9 cellular contexts compared by ENCODE assay signal in the genomic region with DNA sequence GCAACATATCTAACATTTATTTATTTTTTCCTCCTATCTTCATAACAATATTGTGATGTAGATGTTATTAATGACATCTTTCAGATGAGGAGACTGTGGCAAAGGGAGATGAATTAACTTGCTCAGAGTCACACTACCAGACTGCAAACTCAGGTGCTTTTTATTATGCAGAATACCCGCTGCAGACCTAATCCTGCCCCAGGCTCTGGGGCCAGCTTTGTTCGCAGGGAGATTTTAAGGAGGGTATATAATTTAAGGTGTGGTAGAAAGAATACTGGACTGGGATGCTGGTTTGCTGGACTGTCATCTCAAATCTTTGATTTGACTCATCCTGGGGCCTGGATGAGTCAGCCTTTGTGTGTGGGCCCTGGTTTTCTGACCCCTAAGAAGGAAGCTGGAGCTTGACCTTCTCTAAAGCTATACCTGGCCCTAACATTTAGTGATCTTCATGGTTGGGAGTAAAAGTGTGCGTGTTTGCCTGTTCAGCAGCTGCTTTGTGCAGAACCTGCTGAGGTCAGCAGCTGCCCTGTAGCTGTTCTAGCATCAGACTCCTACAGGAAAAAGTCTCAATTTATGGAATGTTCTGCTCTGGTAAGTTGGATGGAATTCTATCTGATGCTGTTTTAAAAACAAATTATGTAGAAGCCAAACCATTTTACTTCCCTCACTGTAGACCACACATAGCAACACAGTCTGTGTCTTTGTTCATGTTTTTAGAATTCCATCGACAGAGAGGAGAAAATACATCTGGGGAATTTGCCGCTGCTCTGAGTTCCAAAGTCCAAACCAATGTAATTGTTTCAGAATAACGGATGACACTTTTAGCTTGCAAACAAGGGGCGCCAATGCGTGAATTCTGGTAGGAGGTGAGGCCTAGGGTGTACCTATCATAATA. TPM values are rescaled to one million over a fixed set of nuclear protein-coding genes. Genes with fewer than 3 reads are reported as not detected.
A peak's percentile ranks its signal among the peaks of the same experiment; 100 is the strongest.
DNase-seq lines count a peak whose midpoint lies in the region; ATAC-seq, FAIRE-seq and TF ChIP-seq lines count a peak whose summit lies in the region.
"Had no signal": no experiment of that assay in that cellular context is flagged by ENCODE, and none has a peak within 500 bp of the region (broad histone marks: within the 10 kb centered on the region; RNA-seq: fewer than 3 reads in every experiment).

No MANE protein-coding gene starts in this region.

- peak; percentile 33 for ATAC-seq in GM21737 (IDR thresholded peaks at IDR 0.05; ENCODE audit: unreplicated experiment)

- no peak for TF ChIP-seq CTCF in GM12865 (IDR thresholded peaks at IDR 0.05; ENCODE audit: insufficient read depth, low read depth, low read length, missing control alignments)

- FAIRE-seq in HTR-8/SVneo (lab: Jason Lieb, UNC) (no peak), frontal cortex (lab: Jason Lieb, UNC) (no peak)

- DNase-seq in GM12865 (ENCODE audit: low read depth) (peak; percentile 82), HTR-8/SVneo (ENCODE audit: insufficient read length, low spot score) (peak; percentile 17), left kidney (ENCODE audit: low read depth, low spot score) (peak; percentile 24), frontal cortex (ENCODE audit: low spot score in 2 of 2) (no peak), NCI-H82 (lab: John Stamatoyannopoulos, UW) (no peak), DMS79 (lab: John Stamatoyannopoulos, UW) (no peak)
- no peak for DNase-seq in stimulated activated CD4-positive, alpha-beta T cell treated with anti-CD3 and anti-CD28 coated beads, Interleukin-15, amount 100 ng/mL, for 24 hours
- DNase-seq: stimulated activated naive CD4-positive, alpha-beta T cell had no signal

- H3K4me3 ChIP-seq in GM12865 (ENCODE audit: low read depth, low read length) = no peak overlapping the region

RNA-seq across cellular contexts. Expression of a gene that starts 4.5 kb away (rescaled TPM):
- total RNA-seq in frontal cortex = 19.2 TPM

Comparison
In these comparisons a context has a peak if more than half of its experiments do, and no peak if none do; other contexts are left out.
1. DNase-seq: peak in GM12865 (single experiment), HTR-8/SVneo (single experiment) and left kidney (single experiment); none in frontal cortex (0 of 2), NCI-H82 (single experiment), stimulated activated CD4-positive, alpha-beta T cell treated with anti-CD3 and anti-CD28 coated beads, Interleukin-15, amount 100 ng/mL, for 24 hours (single experiment) and DMS79 (single experiment).